16 cellular contexts compared by ENCODE assay signal in genomic region chr14:75804570-75805275, GRCh38.
DNase-seq lines count a peak whose midpoint lies in the region; ATAC-seq and TF ChIP-seq lines count a peak whose summit lies in the region.
"Had no signal": no experiment of that assay in that cellular context is flagged by ENCODE, and none has a peak within 500 bp of the region (broad histone marks: within the 10 kb centered on the region; RNA-seq: fewer than 3 reads in every experiment).

No MANE protein-coding gene starts in this region.

- no peaks in the 10 kb centered on the region for H3K36me3 ChIP-seq in osteoblast (ENCODE audit: insufficient read depth, low read length)
- H3K36me3 ChIP-seq in aorta (ENCODE audit: control insufficient read depth in 1 of 2, insufficient read depth in 2 of 2, low read length in 1 of 2) = no peaks in the 10 kb centered on the region

- TF ChIP-seq CTCF in osteoblast (IDR thresholded peaks at IDR 0.05; ENCODE audit: extremely low read depth, low read depth, low read length) (no peak), coronary artery (IDR thresholded peaks at IDR 0.05) (no peak)

- no peaks in the 10 kb centered on the region for H3K27me3 Mint-ChIP-seq in activated CD4-positive, alpha-beta T cell treated with anti-CD3 and anti-CD28 coated beads, Interleukin-2, amount 10 ng/mL, durations not matched to agents 24 days and 14 days

- DNase-seq in activated CD4-positive, alpha-beta T cell treated with anti-CD3 and anti-CD28 coated beads, Interleukin-2, amount 10 ng/mL, durations not matched to agents 24 days and 14 days = no peak
- no peak for DNase-seq in activated CD4-positive, alpha-beta T cell treated with anti-CD3 and anti-CD28 coated beads for 4 hours
- DNase-seq in left cardiac atrium (no peak), osteoblast (ENCODE audit: insufficient read length, low spot score, missing footprints) (peak; percentile 11), aorta (no peak), NCI-H82 treated with DMSO at 0.1 percent for 48 hours (lab: John Stamatoyannopoulos, UW; ENCODE audit: unreplicated experiment) (no peak), NCI-H2029 (lab: John Stamatoyannopoulos, UW) (no peak), coronary artery (ENCODE audit: low spot score) (no peak)
- DNase-seq: DMS 273 treated with DMSO at 0.1 percent for 48 hours, HFFc6, KBM-7, NCI-H146, NCI-H226, NCI-H526 had no signal

- H3K4me3 Mint-ChIP-seq in activated CD4-positive, alpha-beta T cell treated with anti-CD3 and anti-CD28 coated beads, Interleukin-2, amount 10 ng/mL, durations not matched to agents 24 days and 14 days = no peak overlapping the region
- H3K4me3 Mint-ChIP-seq: HFFc6 had no signal

- peak overlapping the region; percentile 0 for H3K27ac Mint-ChIP-seq in activated CD4-positive, alpha-beta T cell treated with anti-CD3 and anti-CD28 coated beads, Interleukin-2, amount 10 ng/mL, durations not matched to agents 24 days and 14 days
- H3K27ac Mint-ChIP-seq: HFFc6 had no signal

- H3K36me3 Mint-ChIP-seq in activated CD4-positive, alpha-beta T cell treated with anti-CD3 and anti-CD28 coated beads, Interleukin-2, amount 10 ng/mL, durations not matched to agents 24 days and 14 days (ENCODE audit: low read depth) = peaks cover 18% of the 10 kb centered on the region

- 17 to 19% methylated on average over 2 of the region's 2 CpGs for WGBS in aorta, 2 donors

- no peak overlapping the region for H2AFZ ChIP-seq in osteoblast (ENCODE audit: low read length)

- H3K4me1 ChIP-seq in osteoblast (ENCODE audit: insufficient read depth, low read length) (no peaks in the 10 kb centered on the region), aorta (ENCODE audit: control insufficient read depth in 1 of 2, insufficient read depth in 2 of 2, low read length in 2 of 2) (peaks cover 0 to 5% of the 10 kb centered on the region in 2 donors)

- intact Hi-C loops in activated CD4-positive, alpha-beta T cell treated with anti-CD3 and anti-CD28 coated beads, Interleukin-2, amount 10 ng/mL, durations not matched to agents 24 days and 14 days (cut with micrococcal nuclease) = no loop called here
- intact Hi-C loops in left cardiac atrium (cut with DNase I) (loop anchor here in 1 of 2 donors (10.0 kb wide), 1 partner anchor 180 kb away; the partner anchor contains the start of genes IFT43 and TGFB3), aorta (cut with DNase I) (no loop called here)

- ATAC-seq in left cardiac atrium = peak; percentile 61 to 71
- peak; percentile 54 for ATAC-seq in aorta (ENCODE audit: low FRiP score)

- H3K4me1 Mint-ChIP-seq in activated CD4-positive, alpha-beta T cell treated with anti-CD3 and anti-CD28 coated beads, Interleukin-2, amount 10 ng/mL, durations not matched to agents 24 days and 14 days = no peaks in the 10 kb centered on the region

- H3K9me3 ChIP-seq in osteoblast (ENCODE audit: low read depth, low read length) (no peaks in the 10 kb centered on the region), aorta (ENCODE audit: control insufficient read depth, low read length) (no peaks in the 10 kb centered on the region)

- no peaks in the 10 kb centered on the region for H3K27me3 ChIP-seq in osteoblast (ENCODE audit: insufficient read depth, low read length)
- no peaks in the 10 kb centered on the region for H3K27me3 ChIP-seq in aorta (ENCODE audit: control insufficient read depth in 1 of 2, insufficient read depth in 2 of 2, low read length in 1 of 2)

- H3K9me3 Mint-ChIP-seq in activated CD4-positive, alpha-beta T cell treated with anti-CD3 and anti-CD28 coated beads, Interleukin-2, amount 10 ng/mL, durations not matched to agents 24 days and 14 days = peaks cover under 1% of the 10 kb centered on the region
- H3K9me3 Mint-ChIP-seq: HFFc6 had no signal

- H3K79me2 ChIP-seq in osteoblast (ENCODE audit: insufficient read depth, low read length) = no peaks in the 10 kb centered on the region

- no peak overlapping the region for H3K4me3 ChIP-seq in osteoblast (ENCODE audit: insufficient read depth, low read length)
- no peak overlapping the region for H3K4me3 ChIP-seq in aorta (ENCODE audit: low read length in 2 of 2)
- H3K4me3 ChIP-seq in coronary artery = no peak overlapping the region

- H4K20me1 ChIP-seq in osteoblast (ENCODE audit: insufficient read depth, low read length) = no peaks in the 10 kb centered on the region

- H3K4me2 ChIP-seq in osteoblast (ENCODE audit: insufficient read depth, low read length) = no peak overlapping the region

- no peak overlapping the region for H3K27ac ChIP-seq in osteoblast (ENCODE audit: low read depth, low read length)
- H3K27ac ChIP-seq in aorta (ENCODE audit: low read depth in 1 of 2, low read length in 2 of 2) = peak overlapping the region in 1 of 2 donors; percentile 38
- peak overlapping the region in 1 of 2 donors; percentile 47 for H3K27ac ChIP-seq in coronary artery
- H3K27ac ChIP-seq: 22Rv1, HL-60 had no signal
